ENCODE assay signal across 25 cellular contexts in genomic region chr1:28027660-28028059, GRCh38.
"Had no signal": no experiment of that assay in that cellular context is flagged by ENCODE, and none has a peak within 500 bp of the region (broad histone marks: within the 10 kb centered on the region; RNA-seq: fewer than 3 reads in every experiment).

No MANE protein-coding gene starts in this region.

- H3K4me3 Mint-ChIP-seq: activated naive CD8-positive, alpha-beta T cell; activated T-cell treated with anti-CD3 and anti-CD28 coated beads, Interleukin-2, amount 50 U/mL, for 24 hours; endodermal cell; nephron progenitor cell; WTC11 had no signal

- H3K27me3 ChIP-seq: adrenal gland, esophagus squamous epithelium, gastrocnemius medialis, sigmoid colon, testis, upper lobe of left lung had no signal

- H3K4me3 ChIP-seq: adrenal gland, coronary artery, esophagus squamous epithelium, gastrocnemius medialis, sigmoid colon, smooth muscle cell, testis, upper lobe of left lung had no signal

- H3K36me3 ChIP-seq: adrenal gland had no signal

- H3K27ac Mint-ChIP-seq: activated naive CD8-positive, alpha-beta T cell; activated T-cell treated with anti-CD3 and anti-CD28 coated beads, Interleukin-2, amount 50 U/mL, for 24 hours; activated T-helper 2 cell treated with anti-CD3 and anti-CD28 coated beads, Interferon-gamma antibody, Interleukin-2, Interleukin-4, amounts not matched to agents 10 μg/mL and 5 μg/mL and 100 μg/mL, durations not matched to agents 14 hours and 24 hours and 36 hours; endodermal cell; nephron progenitor cell; WTC11 had no signal

- H3K4me1 ChIP-seq: adrenal gland, esophagus squamous epithelium, gastrocnemius medialis, testis had no signal

- H3K4me1 Mint-ChIP-seq: endodermal cell, nephron progenitor cell, WTC11 had no signal

- ATAC-seq: gastrocnemius medialis, left cardiac atrium, WTC11 had no signal

- H3K27ac ChIP-seq: adrenal gland, coronary artery, esophagus squamous epithelium, gastrocnemius medialis, sigmoid colon, testis had no signal

- DNase-seq: activated CD8-positive, alpha-beta memory T cell treated with anti-CD3 and anti-CD28 coated beads for 24 hours; activated CD8-positive, alpha-beta memory T cell treated with anti-CD3 and anti-CD28 coated beads, Interleukin-2, amount 50 U/mL, for 4 hours; activated naive CD4-positive, alpha-beta T cell; activated T-cell treated with anti-CD3 and anti-CD28 coated beads, Interleukin-2, amount 50 U/mL, for 24 hours; adrenal gland; endodermal cell; esophagus squamous epithelium; gastrocnemius medialis; head of caudate nucleus; hypothalamus; left cardiac atrium; midbrain; nephron progenitor cell; occipital lobe; sigmoid colon; stimulated activated CD4-positive, alpha-beta T cell treated with anti-CD3 and anti-CD28 coated beads, Interleukin-15, amount 100 ng/mL, for 24 hours; stimulated activated naive CD4-positive, alpha-beta T cell; T-helper 1 cell; testis; upper lobe of left lung had no signal

- H3K9me3 ChIP-seq: adrenal gland, esophagus squamous epithelium, gastrocnemius medialis, sigmoid colon, testis, upper lobe of left lung had no signal

- H3K36me3 Mint-ChIP-seq: activated naive CD8-positive, alpha-beta T cell; WTC11 had no signal

- H3K9me3 Mint-ChIP-seq: activated T-cell treated with anti-CD3 and anti-CD28 coated beads, Interleukin-2, amount 50 U/mL, for 24 hours; activated T-helper 2 cell treated with anti-CD3 and anti-CD28 coated beads, Interferon-gamma antibody, Interleukin-2, Interleukin-4, amounts not matched to agents 10 μg/mL and 5 μg/mL and 100 μg/mL, durations not matched to agents 14 hours and 24 hours and 36 hours; endodermal cell; nephron progenitor cell; WTC11 had no signal

- H3K27me3 Mint-ChIP-seq: activated naive CD8-positive, alpha-beta T cell; activated T-cell treated with anti-CD3 and anti-CD28 coated beads, Interleukin-2, amount 50 U/mL, for 24 hours had no signal

- H3K4me2 ChIP-seq: smooth muscle cell had no signal
